Comparison of ENCODE assay signal across 8 cellular contexts in the genomic region with DNA sequence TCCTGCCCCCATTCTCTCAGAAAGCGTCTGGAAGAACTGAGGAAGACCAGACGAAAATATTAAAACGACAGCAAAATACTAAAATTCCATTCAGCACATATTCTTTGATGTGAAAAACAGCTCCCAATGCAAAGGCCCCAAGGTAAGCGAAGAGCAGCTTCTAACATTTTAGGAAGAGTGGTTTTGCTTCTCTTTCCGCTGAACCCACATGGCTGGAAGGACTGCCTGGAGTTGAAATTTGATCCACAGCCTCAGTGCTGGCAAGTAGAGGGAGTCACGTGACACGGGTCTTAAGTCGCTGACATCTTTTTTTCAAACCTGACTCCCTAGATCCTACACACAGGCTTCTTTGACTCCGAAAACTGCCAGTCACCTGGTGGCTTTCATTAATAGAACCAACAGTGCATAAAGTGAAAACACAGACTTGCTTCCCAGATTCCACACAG. TPM values are rescaled to one million over a fixed set of nuclear protein-coding genes. Genes with fewer than 3 reads are reported as not detected.
DNase-seq lines count a peak whose midpoint lies in the region; ATAC-seq and TF ChIP-seq lines count a peak whose summit lies in the region.

Gene FAM13A, minus strand, starts transcription at position 233 of the 446 bp plus-strand sequence. Its CDS starts 221 bp downstream, at position 12.

- H3K4me1 ChIP-seq in neuronal stem cell (ENCODE audit: control insufficient read depth in 2 of 2, insufficient read depth in 1 of 2, low read depth in 1 of 2, low read length in 2 of 2) = peaks cover 2% of the 10 kb centered on the region in 2 donors

- H4K8ac ChIP-seq in neuronal stem cell (ENCODE audit: low read depth, low read length) = no peak within 1 kb of the TSS

- H3K9ac ChIP-seq in neuronal stem cell (ENCODE audit: low read depth, low read length, poor library complexity) = no peak within 1 kb of the TSS

- H3K79me1 ChIP-seq in neuronal stem cell (ENCODE audit: low read depth, low read length) = peaks cover 2% of the 10 kb centered on the region

- H3K36me3 Mint-ChIP-seq in activated naive CD8-positive, alpha-beta T cell treated with anti-CD3 and anti-CD28 coated beads, Interleukin-2, amount 10 ng/mL, durations not matched to agents 7 days and 5 days = peaks cover 2% of the 10 kb centered on the region
- no peaks in the 10 kb centered on the region for H3K36me3 Mint-ChIP-seq in activated CD4-positive, alpha-beta T cell treated with anti-CD3 and anti-CD28 coated beads, Interleukin-2, amount 10 ng/mL, durations not matched to agents 24 days and 14 days (ENCODE audit: low read depth)

- peaks cover 8% of the 10 kb centered on the region for H3K9me3 Mint-ChIP-seq in activated naive CD8-positive, alpha-beta T cell treated with anti-CD3 and anti-CD28 coated beads, Interleukin-2, amount 10 ng/mL, durations not matched to agents 7 days and 5 days
- peaks cover 34% of the 10 kb centered on the region for H3K9me3 Mint-ChIP-seq in activated CD4-positive, alpha-beta T cell treated with anti-CD3 and anti-CD28 coated beads, Interleukin-2, amount 10 ng/mL, durations not matched to agents 24 days and 14 days

- peaks cover 3% of the 10 kb centered on the region for H3K27me3 Mint-ChIP-seq in activated naive CD8-positive, alpha-beta T cell treated with anti-CD3 and anti-CD28 coated beads, Interleukin-2, amount 10 ng/mL, durations not matched to agents 7 days and 5 days
- H3K27me3 Mint-ChIP-seq in activated CD4-positive, alpha-beta T cell treated with anti-CD3 and anti-CD28 coated beads, Interleukin-2, amount 10 ng/mL, durations not matched to agents 24 days and 14 days = peaks cover 8% of the 10 kb centered on the region

- no peak for ATAC-seq in activated naive CD8-positive, alpha-beta T cell treated with anti-CD3 and anti-CD28 coated beads, Interleukin-2, amount 10 ng/mL, durations not matched to agents 7 days and 5 days (ENCODE audit: low read depth)
- ATAC-seq in Right ventricle myocardium inferior = peak; percentile 93

- H3K4me2 ChIP-seq in neuronal stem cell (ENCODE audit: insufficient read depth, low read length, poor library complexity, severe bottlenecking) = peak within 1 kb of the TSS; percentile 21

- no peak within 1 kb of the TSS for H3K27ac Mint-ChIP-seq in activated naive CD8-positive, alpha-beta T cell treated with anti-CD3 and anti-CD28 coated beads, Interleukin-2, amount 10 ng/mL, durations not matched to agents 7 days and 5 days
- H3K27ac Mint-ChIP-seq in activated CD4-positive, alpha-beta T cell treated with anti-CD3 and anti-CD28 coated beads, Interleukin-2, amount 10 ng/mL, durations not matched to agents 24 days and 14 days = no peak within 1 kb of the TSS

- intact Hi-C loops in Right ventricle myocardium inferior (cut with DNase I) = loop anchor here (2.0 kb wide), 1 partner anchor 54 kb away; the partner anchor contains the start of gene TIGD2
- intact Hi-C loops in activated CD4-positive, alpha-beta T cell treated with anti-CD3 and anti-CD28 coated beads, Interleukin-2, amount 10 ng/mL, durations not matched to agents 24 days and 14 days (cut with micrococcal nuclease) = no loop called here

- CTCF ChIA-PET in HEK293T (lab: Yijun Ruan, JAX) = interaction anchor here (0.7 kb wide), 1 partner anchor 8 kb away, joined by 3 read pairs; no protein-coding TSS in a partner anchor

- peak within 1 kb of the TSS; percentile 53 to 81 for H3K4me3 ChIP-seq in neuronal stem cell (ENCODE audit: low read length in 2 of 2)

- no peaks in the 10 kb centered on the region for H3K27me3 ChIP-seq in neuronal stem cell (ENCODE audit: control insufficient read depth in 3 of 3, insufficient read depth in 3 of 3, low read depth in 1 of 3, low read length in 3 of 3)

- H3K14ac ChIP-seq in neuronal stem cell (ENCODE audit: low read length) = no peak within 1 kb of the TSS

- H3K23ac ChIP-seq in neuronal stem cell (ENCODE audit: low read depth, low read length, poor library complexity) = no peak within 1 kb of the TSS

- no CpG with 5 or more reads among the region's 9 CpGs for WGBS in neuronal stem cell (ENCODE audit: extremely low coverage in 2 of 2, insufficient read length in 2 of 2, insufficient replicate concordance in 1 of 2), 2 donors

- no peak within 1 kb of the TSS for H3K18ac ChIP-seq in neuronal stem cell (ENCODE audit: low read length)

- peaks cover 0 to 6% of the 10 kb centered on the region in 2 donors for H3K9me3 ChIP-seq in neuronal stem cell (replicated peaks in 1 of 2; ENCODE audit: control insufficient read depth in 2 of 2, insufficient read depth in 1 of 2, low read depth in 1 of 2, low read length in 2 of 2)

- H3K4me1 Mint-ChIP-seq in activated naive CD8-positive, alpha-beta T cell treated with anti-CD3 and anti-CD28 coated beads, Interleukin-2, amount 10 ng/mL, durations not matched to agents 7 days and 5 days = peaks cover 7% of the 10 kb centered on the region
- H3K4me1 Mint-ChIP-seq in activated CD4-positive, alpha-beta T cell treated with anti-CD3 and anti-CD28 coated beads, Interleukin-2, amount 10 ng/mL, durations not matched to agents 24 days and 14 days = peaks cover 5% of the 10 kb centered on the region

- DNase-seq in DMS53 treated with DMSO at 0.1 percent for 48 hours (lab: John Stamatoyannopoulos, UW; ENCODE audit: unreplicated experiment) (peak; percentile 72), HEK293T (ENCODE audit: extremely low spot score) (peak; percentile 79), NCI-H2081 (lab: John Stamatoyannopoulos, UW) (peak; percentile 77 to 85), Right ventricle myocardium inferior (ENCODE audit: missing footprints) (peak; percentile 77), neuronal stem cell (ENCODE audit: low spot score) (peak; percentile 80)
- DNase-seq in activated naive CD8-positive, alpha-beta T cell treated with anti-CD3 and anti-CD28 coated beads, Interleukin-2, amount 10 ng/mL, durations not matched to agents 7 days and 5 days = no peak
- DNase-seq in stimulated activated CD4-positive, alpha-beta T cell treated with anti-CD3 and anti-CD28 coated beads, Interleukin-2, amount 100 ng/mL, for 48 hours = no peak
- no peak for DNase-seq in activated CD4-positive, alpha-beta T cell treated with anti-CD3 and anti-CD28 coated beads, Interleukin-2, amount 10 ng/mL, durations not matched to agents 24 days and 14 days

- H4K91ac ChIP-seq in neuronal stem cell (ENCODE audit: low read depth, low read length, poor library complexity) = no peak within 1 kb of the TSS

- H2AFZ ChIP-seq in neuronal stem cell (ENCODE audit: low read length) = peak within 1 kb of the TSS; percentile 90

- H2BK5ac ChIP-seq in neuronal stem cell (ENCODE audit: low read length) = no peak within 1 kb of the TSS

- H2BK120ac ChIP-seq in neuronal stem cell (ENCODE audit: low read depth, low read length) = no peak within 1 kb of the TSS

- POLR2A ChIA-PET in HEK293T (lab: Yijun Ruan, JAX) = interaction anchor here (0.7 to 1.5 kb wide), 4 partner anchors 14 to 55 kb away, joined by 3 to 8 read pairs (median 3); partner anchors contain the start of gene TIGD2
- POLR2A ChIA-PET in activated naive CD8-positive, alpha-beta T cell treated with anti-CD3 and anti-CD28 coated beads, Interleukin-2, amount 10 ng/mL, durations not matched to agents 7 days and 5 days (lab: Charles Lee) = no interaction called here

- no peaks in the 10 kb centered on the region for H3K36me3 ChIP-seq in neuronal stem cell (replicated peaks in 1 of 2; ENCODE audit: control insufficient read depth in 2 of 2, insufficient read depth in 2 of 2, low read length in 2 of 2)

- H3K4me3 Mint-ChIP-seq in activated naive CD8-positive, alpha-beta T cell treated with anti-CD3 and anti-CD28 coated beads, Interleukin-2, amount 10 ng/mL, durations not matched to agents 7 days and 5 days = peak within 1 kb of the TSS; percentile 18
- no peak within 1 kb of the TSS for H3K4me3 Mint-ChIP-seq in activated CD4-positive, alpha-beta T cell treated with anti-CD3 and anti-CD28 coated beads, Interleukin-2, amount 10 ng/mL, durations not matched to agents 24 days and 14 days

- H3K4ac ChIP-seq in neuronal stem cell (ENCODE audit: low read length) = no peak within 1 kb of the TSS

- no peak within 1 kb of the TSS for H2BK12ac ChIP-seq in neuronal stem cell (ENCODE audit: low read length)

- H3K27ac ChIP-seq in neuronal stem cell (replicated peaks; ENCODE audit: low read length) = peak within 1 kb of the TSS; percentile 76

- H2BK15ac ChIP-seq in neuronal stem cell (ENCODE audit: low read length) = no peak within 1 kb of the TSS

- H2AK5ac ChIP-seq in neuronal stem cell (ENCODE audit: low read depth, low read length) = no peak within 1 kb of the TSS

TF ChIP-seq in HEK293T, 16 proteins besides CTCF, POLR2A, EP300 and RAD21:
- TF ChIP-seq ELF4 (IDR thresholded peaks at IDR 0.05) (no peak), TARDBP (IDR thresholded peaks at IDR 0.05) (no peak), HDGF (IDR thresholded peaks at IDR 0.05; ENCODE audit: borderline replicate concordance) (no peak), ZNF384 (IDR thresholded peaks at IDR 0.05) (peak; percentile 40; the same call in 1 of the 2 replicates), BHLHE40 (IDR thresholded peaks at IDR 0.05; ENCODE audit: borderline replicate concordance) (no peak), L3MBTL2 (conservative IDR thresholded peaks at IDR 0.05) (peak; percentile 86)
- TF ChIP-seq, protein P1, sequence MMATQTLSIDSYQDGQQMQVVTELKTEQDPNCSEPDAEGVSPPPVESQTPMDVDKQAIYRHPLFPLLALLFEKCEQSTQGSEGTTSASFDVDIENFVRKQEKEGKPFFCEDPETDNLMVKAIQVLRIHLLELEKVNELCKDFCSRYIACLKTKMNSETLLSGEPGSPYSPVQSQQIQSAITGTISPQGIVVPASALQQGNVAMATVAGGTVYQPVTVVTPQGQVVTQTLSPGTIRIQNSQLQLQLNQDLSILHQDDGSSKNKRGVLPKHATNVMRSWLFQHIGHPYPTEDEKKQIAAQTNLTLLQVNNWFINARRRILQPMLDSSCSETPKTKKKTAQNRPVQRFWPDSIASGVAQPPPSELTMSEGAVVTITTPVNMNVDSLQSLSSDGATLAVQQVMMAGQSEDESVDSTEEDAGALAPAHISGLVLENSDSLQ (IDR thresholded peaks at IDR 0.05) = peak; percentile 70

RNA-seq across cellular contexts. Expression of gene FAM13A, which starts in this region (rescaled TPM):
- total RNA-seq in activated naive CD8-positive, alpha-beta T cell treated with anti-CD3 and anti-CD28 coated beads, Interleukin-2, amount 10 ng/mL, durations not matched to agents 7 days and 5 days = 10 to 100 TPM; 10.5 TPM
- 17.3 TPM for total RNA-seq in Right ventricle myocardium inferior
- 16.3 TPM for polyA plus RNA-seq in neuronal stem cell (2013, experiment 1 of 2)
- 15.5 TPM for polyA plus RNA-seq in neuronal stem cell (2013, experiment 2 of 2)
- total RNA-seq in activated CD4-positive, alpha-beta T cell treated with anti-CD3 and anti-CD28 coated beads, Interleukin-2, amount 10 ng/mL, durations not matched to agents 24 days and 14 days = 3.0 and 5.3 TPM in 2 replicates

Comparison
In these comparisons a context has a peak if more than half of its experiments do, and no peak if none do; other contexts are left out.
1. DNase-seq: peak in DMS53 treated with DMSO at 0.1 percent for 48 hours (single experiment), HEK293T (single experiment), NCI-H2081 (2 of 2), Right ventricle myocardium inferior (single experiment) and neuronal stem cell (single experiment); none in activated naive CD8-positive, alpha-beta T cell treated with anti-CD3 and anti-CD28 coated beads, Interleukin-2, amount 10 ng/mL, durations not matched to agents 7 days and 5 days (single experiment), stimulated activated CD4-positive, alpha-beta T cell treated with anti-CD3 and anti-CD28 coated beads, Interleukin-2, amount 100 ng/mL, for 48 hours (0 of 2) and activated CD4-positive, alpha-beta T cell treated with anti-CD3 and anti-CD28 coated beads, Interleukin-2, amount 10 ng/mL, durations not matched to agents 24 days and 14 days (single experiment).